ENCODE assay signal across 22 cellular contexts in genomic region chr11:86865436-86865835, GRCh38.
"Had no signal": no experiment of that assay in that cellular context is flagged by ENCODE, and none has a peak within 500 bp of the region (broad histone marks: within the 10 kb centered on the region; RNA-seq: fewer than 3 reads in every experiment).

No MANE protein-coding gene starts in this region.

- DNase-seq: Kasumi-1, KG1, MM.1S, NCI-H1092, NCI-H1105, NCI-H1417 treated with DMSO at 0.1 percent for 48 hours, NCI-H1436 treated with DMSO at 0.1 percent for 48 hours, NCI-H1694 treated with DMSO at 0.1 percent for 48 hours, NCI-H187 treated with DMSO at 0.1 percent for 48 hours, NCI-H2029, NCI-H2081, NCI-H2171 treated with DMSO at 0.1 percent for 48 hours, NCI-H2227 treated with DMSO at 0.1 percent for 48 hours, NCI-H345, NCI-H510A treated with DMSO at 0.1 percent for 48 hours, NCI-H524 treated with DMSO at 0.1 percent for 48 hours, NCI-H526 treated with DMSO at 0.1 percent for 48 hours, NCI-H774, PC-9, SHP77, SIG-M5, SJCRH30 had no signal
